8 cellular contexts compared by ENCODE assay signal in the genomic region with DNA sequence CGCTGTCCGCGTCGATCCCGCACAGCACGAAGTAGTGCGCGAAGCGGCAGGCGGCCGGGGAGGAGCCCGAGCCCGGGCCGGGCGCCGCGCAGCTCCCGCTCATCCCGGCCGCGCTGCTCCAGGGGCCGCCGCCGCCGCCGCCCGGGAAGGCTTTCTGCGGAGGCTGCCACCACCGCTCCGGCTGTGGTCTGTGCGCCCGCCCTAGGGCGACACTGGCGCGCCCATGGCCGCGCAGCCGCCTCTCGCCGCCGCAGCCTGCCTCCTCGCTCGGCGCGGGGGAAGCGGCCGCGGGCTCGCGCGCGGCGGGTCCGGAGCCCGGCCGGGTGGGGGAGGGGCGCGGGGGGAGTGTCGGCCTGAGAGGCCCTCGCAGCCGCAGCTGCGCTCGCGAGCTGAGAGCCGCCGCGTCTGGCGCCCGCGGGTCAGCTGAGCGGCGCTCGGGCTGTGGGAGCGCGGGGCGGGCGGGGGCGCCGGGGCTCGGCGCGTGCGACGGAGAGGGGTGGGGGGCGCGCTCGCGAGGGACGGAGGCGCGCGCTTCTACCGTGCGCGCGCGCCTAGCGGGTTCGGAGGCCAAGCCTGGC. TPM values are rescaled to one million over a fixed set of nuclear protein-coding genes. Genes with fewer than 3 reads are reported as not detected.
DNase-seq lines count a peak whose midpoint lies in the region; ATAC-seq lines count a peak whose summit lies in the region.

A gene (minus strand): TSS at position 407 of the 578 bp plus-strand sequence. CDS start 304 bp downstream, at position 103.

- peak; percentile 76 for DNase-seq in AG08395 (ENCODE audit: low spot score)
- DNase-seq in NCI-H2029 treated with DMSO at 0.1 percent for 48 hours (lab: John Stamatoyannopoulos, UW), result peak; percentile 41
- DNase-seq in activated T-cell treated with anti-CD3 and anti-CD28 coated beads, Interleukin-2, amount 50 U/mL, for 1 hour, result peak; percentile 29
- DNase-seq in fibroblast of gingiva (ENCODE audit: low read depth), result peak; percentile 60

- peak within 1 kb of the TSS; percentile 87 to 89 for H3K27ac ChIP-seq in mucosa of rectum (ENCODE audit: low read depth in 2 of 2, low read length in 2 of 2)
- H3K27ac ChIP-seq in thymus (ENCODE audit: low read depth), result peak within 1 kb of the TSS; percentile 36

- H3K36me3 ChIP-seq in mucosa of rectum (ENCODE audit: control insufficient read depth in 2 of 2, insufficient read depth in 2 of 2, low read length in 2 of 2), result no peaks in the 10 kb centered on the region
- H3K36me3 ChIP-seq in thymus (ENCODE audit: control insufficient read depth, insufficient read depth), result no peaks in the 10 kb centered on the region

- under 1% methylated on average over 99 of the region's 99 CpGs for WGBS in thymus

- H3K4me1 ChIP-seq in mucosa of rectum (ENCODE audit: control insufficient read depth in 2 of 2, insufficient read depth in 2 of 2, low read length in 2 of 2) (peaks cover 4 to 11% of the 10 kb centered on the region in 2 donors), thymus (ENCODE audit: control insufficient read depth, insufficient read depth, low read length) (no peaks in the 10 kb centered on the region)

- peak within 1 kb of the TSS; percentile 79 to 85 for H3K4me3 ChIP-seq in mucosa of rectum (ENCODE audit: low read length in 2 of 2)
- peak within 1 kb of the TSS; percentile 81 for H3K4me3 ChIP-seq in thymus (ENCODE audit: low read length)

- H3K27me3 ChIP-seq in mucosa of rectum (ENCODE audit: control insufficient read depth in 2 of 2, insufficient read depth in 2 of 2, low read length in 2 of 2) (peaks cover 0 to 3% of the 10 kb centered on the region in 2 donors), thymus (ENCODE audit: control insufficient read depth, insufficient read depth) (peaks cover 7% of the 10 kb centered on the region)

- peak within 1 kb of the TSS; percentile 68 to 79 for H3K9ac ChIP-seq in mucosa of rectum (ENCODE audit: low read depth in 1 of 2, low read length in 2 of 2)

- H3K9me3 ChIP-seq in mucosa of rectum (ENCODE audit: control insufficient read depth in 2 of 2, low read length in 2 of 2) (no peaks in the 10 kb centered on the region), thymus (ENCODE audit: control insufficient read depth) (no peaks in the 10 kb centered on the region)

- ATAC-seq in GM18511 (IDR thresholded peaks at IDR 0.05; ENCODE audit: unreplicated experiment) (peak; percentile 58), HG02884 (IDR thresholded peaks at IDR 0.05; ENCODE audit: unreplicated experiment) (peak; percentile 47)

RNA-seq across cellular contexts. Expression of the gene that starts here (rescaled TPM):
- 2.3 TPM for polyA plus RNA-seq in thymus

Comparison
In these comparisons a context has a peak if more than half of its experiments do, and no peak if none do; other contexts are left out.
1. Peak in every context shown above with its lines: DNase-seq, ATAC-seq, H3K4me3 ChIP-seq and H3K27ac ChIP-seq.